Comparison of ENCODE assay signal across 11 cellular contexts in genomic region chr10:30811665-30812017, GRCh38.
A peak's percentile ranks its signal among the peaks of the same experiment; 100 is the strongest.
DNase-seq lines count a peak whose midpoint lies in the region; ATAC-seq and TF ChIP-seq lines count a peak whose summit lies in the region.
"Had no signal": no experiment of that assay in that cellular context is flagged by ENCODE, and none has a peak within 500 bp of the region (broad histone marks: within the 10 kb centered on the region; RNA-seq: fewer than 3 reads in every experiment).

No MANE protein-coding gene starts in this region.

- no peak for DNase-seq in T-helper 2 cell treated with Interferon-gamma antibody and Interleukin-4, amounts not matched to agents 5 μg/mL and 100 μg/mL, for 36 hours (ENCODE audit: low spot score)
- DNase-seq in omental fat pad (ENCODE audit: low spot score) = no peak
- DNase-seq in midbrain (lab: John Stamatoyannopoulos, UW) = no peak
- DNase-seq in H7 = no peak
- no peak for DNase-seq in head of caudate nucleus
- DNase-seq in hepatic stellate cell (ENCODE audit: low spot score) = no peak
- DNase-seq: NCI-H1694 treated with DMSO at 0.1 percent for 48 hours had no signal

- H3K27ac ChIP-seq in BLaER1 treated with 17β-estradiol and CSF1 and Interleukin-3, amounts not matched to agents 10 nM and 100 nM = no peak overlapping the region
- H3K27ac ChIP-seq in esophagus (ENCODE audit: low read depth in 2 of 2, low read length in 1 of 2) = peak overlapping the region; percentile 52 to 68

- no peaks in the 10 kb centered on the region for H3K27me3 ChIP-seq in BLaER1 treated with 17β-estradiol and CSF1 and Interleukin-3, amounts not matched to agents 10 nM and 100 nM
- H3K27me3 ChIP-seq in esophagus (ENCODE audit: control insufficient read depth in 1 of 2, insufficient read depth in 2 of 2, low read length in 2 of 2) (no peaks in the 10 kb centered on the region), H7 (ENCODE audit: control insufficient read depth, insufficient read depth, low read length) (no peaks in the 10 kb centered on the region)
- H3K27me3 ChIP-seq: BE2C had no signal

- no peak for TF ChIP-seq CTCF in omental fat pad (IDR thresholded peaks at IDR 0.05)

- H3K4me2 ChIP-seq in BLaER1 treated with 17β-estradiol and CSF1 and Interleukin-3, amounts not matched to agents 10 nM and 100 nM = peak overlapping the region; percentile 77 to 93 (median 89)

- no peak overlapping the region for H3K9ac ChIP-seq in BLaER1 treated with 17β-estradiol and CSF1 and Interleukin-3, amounts not matched to agents 10 nM and 100 nM

- peak; percentile 24 for ATAC-seq in omental fat pad (ENCODE audit: low FRiP score)

- WGBS in esophagus, 2 donors = 63 to 66% methylated on average over 12 of the region's 12 CpGs

- no peak overlapping the region; a peak in 1 of 20 replicates for H3K4me3 ChIP-seq in BLaER1 treated with 17β-estradiol and CSF1 and Interleukin-3, amounts not matched to agents 10 nM and 100 nM
- H3K4me3 ChIP-seq in esophagus (ENCODE audit: low read depth in 1 of 2, low read length in 2 of 2) (no peak overlapping the region), H7 (ENCODE audit: insufficient read depth, low read depth, low read length) (no peak overlapping the region)

- peak overlapping the region; percentile 28 for H3K4me3 Mint-ChIP-seq in T-helper 2 cell treated with Interferon-gamma antibody and Interleukin-4, amounts not matched to agents 5 μg/mL and 100 μg/mL, for 36 hours
- H3K4me3 Mint-ChIP-seq: type B pancreatic cell had no signal

- peaks cover 3% of the 10 kb centered on the region for H3K27me3 Mint-ChIP-seq in T-helper 2 cell treated with Interferon-gamma antibody and Interleukin-4, amounts not matched to agents 5 μg/mL and 100 μg/mL, for 36 hours (ENCODE audit: low read depth)
- H3K27me3 Mint-ChIP-seq: type B pancreatic cell had no signal

- H3K9me3 Mint-ChIP-seq in T-helper 2 cell treated with Interferon-gamma antibody and Interleukin-4, amounts not matched to agents 5 μg/mL and 100 μg/mL, for 36 hours = no peaks in the 10 kb centered on the region
- H3K9me3 Mint-ChIP-seq: type B pancreatic cell had no signal

- peak overlapping the region; percentile 4 for H3K27ac Mint-ChIP-seq in T-helper 2 cell treated with Interferon-gamma antibody and Interleukin-4, amounts not matched to agents 5 μg/mL and 100 μg/mL, for 36 hours
- H3K27ac Mint-ChIP-seq: type B pancreatic cell had no signal

- no peaks in the 10 kb centered on the region for H3K9me3 ChIP-seq in BLaER1 treated with 17β-estradiol and CSF1 and Interleukin-3, amounts not matched to agents 10 nM and 100 nM (replicated peaks in 1 of 11)
- H3K9me3 ChIP-seq in esophagus (ENCODE audit: control insufficient read depth in 2 of 2, insufficient read depth in 1 of 2, low read depth in 1 of 2, low read length in 1 of 2) = no peaks in the 10 kb centered on the region
- H3K9me3 ChIP-seq: BE2C had no signal

- no peaks in the 10 kb centered on the region for H3K36me3 ChIP-seq in BLaER1 treated with 17β-estradiol and CSF1 and Interleukin-3, amounts not matched to agents 10 nM and 100 nM
- H3K36me3 ChIP-seq in esophagus (ENCODE audit: control insufficient read depth in 2 of 2, insufficient read depth in 2 of 2, low read length in 1 of 2) (no peaks in the 10 kb centered on the region), H7 (replicated peaks; ENCODE audit: control insufficient read depth, insufficient read depth, low read length) (no peaks in the 10 kb centered on the region)
- H3K36me3 ChIP-seq: BE2C had no signal

- peaks cover 34 to 51% (median 43%) of the 10 kb centered on the region in 10 experiments for H3K4me1 ChIP-seq in BLaER1 treated with 17β-estradiol and CSF1 and Interleukin-3, amounts not matched to agents 10 nM and 100 nM
- peaks cover 0 to 3% of the 10 kb centered on the region in 2 donors for H3K4me1 ChIP-seq in esophagus (ENCODE audit: control insufficient read depth in 2 of 2, insufficient read depth in 2 of 2, low read length in 1 of 2)
- H3K4me1 ChIP-seq: BE2C had no signal

- intact Hi-C loops in head of caudate nucleus (cut with DNase I) = no loop called here

- H3K4me1 Mint-ChIP-seq in T-helper 2 cell treated with Interferon-gamma antibody and Interleukin-4, amounts not matched to agents 5 μg/mL and 100 μg/mL, for 36 hours (ENCODE audit: low read depth) = peaks cover 23% of the 10 kb centered on the region

- H4K20me1 ChIP-seq in BLaER1 treated with 17β-estradiol and CSF1 and Interleukin-3, amounts not matched to agents 10 nM and 100 nM = no peaks in the 10 kb centered on the region

- H3K36me3 Mint-ChIP-seq in T-helper 2 cell treated with Interferon-gamma antibody and Interleukin-4, amounts not matched to agents 5 μg/mL and 100 μg/mL, for 36 hours (ENCODE audit: low read depth) = no peaks in the 10 kb centered on the region
- H3K36me3 Mint-ChIP-seq: type B pancreatic cell had no signal

Comparison
In these comparisons a context has a peak if more than half of its experiments do, and no peak if none do; other contexts are left out.
1. H3K27ac ChIP-seq: peak in esophagus (2 of 2); none in BLaER1 treated with 17β-estradiol and CSF1 and Interleukin-3, amounts not matched to agents 10 nM and 100 nM (0 of 11).